In genomic region chr7:47653550-47654351, GRCh38 we compare ENCODE assay signal across 17 cellular contexts.
A peak's percentile ranks its signal among the peaks of the same experiment; 100 is the strongest.
DNase-seq lines count a peak whose midpoint lies in the region; ATAC-seq, FAIRE-seq and TF ChIP-seq lines count a peak whose summit lies in the region.
"Had no signal": no experiment of that assay in that cellular context is flagged by ENCODE, and none has a peak within 500 bp of the region (broad histone marks: within the 10 kb centered on the region; RNA-seq: fewer than 3 reads in every experiment).

No MANE protein-coding gene starts in this region.

- H3F3A ChIP-seq in PC-9 (ENCODE audit: insufficient read depth, low read depth), result peaks cover 47% of the 10 kb centered on the region

- no peak overlapping the region for H3K9ac ChIP-seq in kidney (ENCODE audit: low read length in 2 of 2)

- peak; percentile 87 for DNase-seq in Daoy (ENCODE audit: low read depth)
- peak; percentile 55 to 92 for DNase-seq in PC-9
- DNase-seq in fibroblast of gingiva (ENCODE audit: low read depth), result peak; percentile 32
- peak; percentile 19 for DNase-seq in pulmonary artery endothelial cell (ENCODE audit: low read depth, low spot score)
- no peak for DNase-seq in NK-92 (lab: John Stamatoyannopoulos, UW; ENCODE audit: unreplicated experiment)
- DNase-seq in activated naive CD4-positive, alpha-beta T cell treated with anti-CD3 and anti-CD28 coated beads, Interleukin-2, amount 50 U/mL, for 16 hours, result no peak
- DNase-seq in kidney, result no peak
- DNase-seq: activated CD4-positive, alpha-beta T cell treated with anti-CD3 and anti-CD28 coated beads, Interleukin-2, amount 10 ng/mL, durations not matched to agents 7 days and 5 days; GOT3; immature natural killer cell; NCI-H1694; stimulated activated CD4-positive, alpha-beta T cell treated with anti-CD3 and anti-CD28 coated beads, Interleukin-1b, Interleukin-23, amount 100 ng/mL, for 48 hours; stimulated activated naive CD4-positive, alpha-beta T cell; SW 1271 had no signal

- peak overlapping the region; percentile 4; the same call in 1 of the 2 replicates for H2AFZ ChIP-seq in PC-9

- FAIRE-seq in kidney (lab: Jason Lieb, UNC), result no peak
- FAIRE-seq: bronchial epithelial cell had no signal

- no peaks in the 10 kb centered on the region for H3K9me2 ChIP-seq in PC-9 (ENCODE audit: insufficient read depth)

- POLR2A ChIA-PET in PC-9 (lab: Charles Lee; ENCODE audit: unreplicated experiment), result interaction anchor here (0.6 to 0.7 kb wide), 2 partner anchors 130 to 171 kb away, joined by 3 to 5 read pairs; no protein-coding TSS in a partner anchor

- no peaks in the 10 kb centered on the region for H4K20me1 ChIP-seq in PC-9 (ENCODE audit: insufficient read depth)

- BruUV-seq in PC-9 (replicated peaks; lab: Mats Ljungman, UMichigan), result no TSS peak

- H3K36me3 ChIP-seq in PC-9 (ENCODE audit: low read depth) (no peaks in the 10 kb centered on the region), kidney (ENCODE audit: control insufficient read depth in 1 of 2, insufficient read depth in 2 of 2, low read length in 2 of 2) (no peaks in the 10 kb centered on the region)

- CTCF ChIA-PET in PC-9 (lab: Charles Lee), result interaction anchor here (0.5 to 0.7 kb wide), 2 partner anchors 12 to 101 kb away, joined by 3 to 6 read pairs; no protein-coding TSS in a partner anchor

- H3K4me2 ChIP-seq in PC-9, result peak overlapping the region; percentile 64

- H3K9me3 ChIP-seq in PC-9 (ENCODE audit: insufficient read depth, low read depth), result no peaks in the 10 kb centered on the region
- no peaks in the 10 kb centered on the region for H3K9me3 ChIP-seq in kidney (ENCODE audit: control insufficient read depth in 1 of 2, low read length in 2 of 2)

- H3K4me3 ChIP-seq in PC-9 (peak overlapping the region; percentile 24; the same call in 1 of the 2 replicates), kidney (ENCODE audit: low read length in 2 of 2) (no peak overlapping the region)

- no peak for TF ChIP-seq CTCF in PC-9 (conservative IDR thresholded peaks at IDR 0.05)
- no peak for TF ChIP-seq CTCF in kidney (IDR thresholded peaks at IDR 0.05; ENCODE audit: borderline replicate concordance, extremely low read depth, insufficient read depth)

- intact Hi-C loops in PC-9 (cut with micrococcal nuclease; ENCODE audit: unreplicated experiment) (loop anchor here (5.0 kb wide), 1 partner anchor 51 kb away; no protein-coding TSS in a partner anchor), kidney (cut with DNase I) (no loop called here)

- peak overlapping the region; percentile 98 for H3K27ac ChIP-seq in PC-9
- H3K27ac ChIP-seq in kidney (ENCODE audit: low read depth in 2 of 2, low read length in 2 of 2), result no peak overlapping the region

- no peaks in the 10 kb centered on the region for H3K27me3 ChIP-seq in PC-9 (ENCODE audit: insufficient read depth, low read depth)

- H3K4me1 ChIP-seq in PC-9 (replicated peaks; ENCODE audit: insufficient read depth), result peaks cover 58% of the 10 kb centered on the region
- peaks cover 2 to 9% of the 10 kb centered on the region in 2 donors for H3K4me1 ChIP-seq in kidney (ENCODE audit: control insufficient read depth in 1 of 2, insufficient read depth in 1 of 2, low read depth in 1 of 2, low read length in 2 of 2)

- no peak for ATAC-seq in HG02610 (IDR thresholded peaks at IDR 0.05; ENCODE audit: unreplicated experiment)
- ATAC-seq: activated T-helper 17 cell treated with anti-CD3 and anti-CD28 coated beads, Interleukin-2, amount 50 U/mL, for 72 hours had no signal

- 0 out of 2 replicates have a peak, but pooled peaks cover 11% of the 10 kb centered on the region for H3K79me2 ChIP-seq in PC-9 (ENCODE audit: low read depth)

Comparison
In these comparisons a context has a peak if more than half of its experiments do, and no peak if none do; other contexts are left out.
1. DNase-seq: peak in Daoy (single experiment), PC-9 (2 of 2), fibroblast of gingiva (single experiment) and pulmonary artery endothelial cell (single experiment); none in NK-92 (single experiment), activated naive CD4-positive, alpha-beta T cell treated with anti-CD3 and anti-CD28 coated beads, Interleukin-2, amount 50 U/mL, for 16 hours (single experiment) and kidney (single experiment).